16 cellular contexts compared by ENCODE assay signal in genomic region chr5:179227578-179228311, GRCh38.
DNase-seq lines count a peak whose midpoint lies in the region; ATAC-seq and TF ChIP-seq lines count a peak whose summit lies in the region.
"Had no signal": no experiment of that assay in that cellular context is flagged by ENCODE, and none has a peak within 500 bp of the region (broad histone marks: within the 10 kb centered on the region; RNA-seq: fewer than 3 reads in every experiment).

No MANE protein-coding gene starts in this region.

- H3K27ac ChIP-seq in naive thymus-derived CD4-positive, alpha-beta T cell (ENCODE audit: low read depth, low read length): no peak overlapping the region
- H3K27ac ChIP-seq in suprapubic skin (no peak overlapping the region), stomach (no peak overlapping the region)
- H3K27ac ChIP-seq: dorsolateral prefrontal cortex, esophagus muscularis mucosa, SJCRH30 had no signal

- peaks cover 5% of the 10 kb centered on the region for H3K27me3 Mint-ChIP-seq in WTC11 (ENCODE audit: low read depth)
- H3K27me3 Mint-ChIP-seq in naive thymus-derived CD4-positive, alpha-beta T cell: peaks cover 0 to 13% (median 0%) of the 10 kb centered on the region in 5 donors
- H3K27me3 Mint-ChIP-seq: activated CD4-positive, alpha-beta T cell treated with anti-CD3 and anti-CD28 coated beads for 36 hours; activated naive CD8-positive, alpha-beta T cell had no signal

- H3K27me3 ChIP-seq in naive thymus-derived CD4-positive, alpha-beta T cell (ENCODE audit: control insufficient read depth in 2 of 2, insufficient read depth in 2 of 2, low read length in 2 of 2): no peaks in the 10 kb centered on the region
- H3K27me3 ChIP-seq in suprapubic skin (no peaks in the 10 kb centered on the region), stomach (no peaks in the 10 kb centered on the region)
- H3K27me3 ChIP-seq: dorsolateral prefrontal cortex, esophagus muscularis mucosa, SJCRH30 had no signal

- H3K36me3 ChIP-seq in naive thymus-derived CD4-positive, alpha-beta T cell (ENCODE audit: control insufficient read depth in 2 of 3, insufficient read depth in 3 of 3, low read length in 3 of 3): no peaks in the 10 kb centered on the region
- no peaks in the 10 kb centered on the region for H3K36me3 ChIP-seq in suprapubic skin
- H3K36me3 ChIP-seq in stomach: no peaks in the 10 kb centered on the region
- H3K36me3 ChIP-seq: esophagus muscularis mucosa, SJCRH30 had no signal

- no peaks in the 10 kb centered on the region for H3K4me1 ChIP-seq in naive thymus-derived CD4-positive, alpha-beta T cell (ENCODE audit: control insufficient read depth in 2 of 2, insufficient read depth in 2 of 2, low read length in 2 of 2)
- H3K4me1 ChIP-seq in suprapubic skin (no peaks in the 10 kb centered on the region), stomach (no peaks in the 10 kb centered on the region)
- H3K4me1 ChIP-seq: SJCRH30 had no signal

- no peak for TF ChIP-seq EP300 in suprapubic skin (IDR thresholded peaks at IDR 0.05)
- no peak for TF ChIP-seq EP300 in stomach (IDR thresholded peaks at IDR 0.05)

- H3K27ac Mint-ChIP-seq in WTC11: peak overlapping the region; percentile 32; the same call in 1 of the 2 replicates
- no peak overlapping the region for H3K27ac Mint-ChIP-seq in naive thymus-derived CD4-positive, alpha-beta T cell
- H3K27ac Mint-ChIP-seq: activated CD4-positive, alpha-beta T cell treated with anti-CD3 and anti-CD28 coated beads for 36 hours; activated naive CD8-positive, alpha-beta T cell had no signal

- 71% methylated on average over 17 of the region's 17 CpGs for WGBS in suprapubic skin
- 66 to 75% (median 67%) methylated on average over 17 of the region's 17 CpGs for WGBS in stomach, 5 donors

- TF ChIP-seq CTCF in WTC11 (IDR thresholded peaks at IDR 0.05): no peak
- no peak for TF ChIP-seq CTCF in suprapubic skin (IDR thresholded peaks at IDR 0.05)
- no peak for TF ChIP-seq CTCF in stomach (IDR thresholded peaks at IDR 0.05)

- intact Hi-C loops in left cardiac atrium (cut with DNase I): no loop called here
- intact Hi-C loops in naive thymus-derived CD4-positive, alpha-beta T cell (cut with micrococcal nuclease): no loop called here
- intact Hi-C loops in stomach (cut with DNase I; ENCODE audit: low total_unique reads): no loop called here

- peaks cover 26% of the 10 kb centered on the region for H3K36me3 Mint-ChIP-seq in WTC11
- H3K36me3 Mint-ChIP-seq in naive thymus-derived CD4-positive, alpha-beta T cell: peaks cover 0 to 15% (median 4%) of the 10 kb centered on the region in 5 donors
- H3K36me3 Mint-ChIP-seq: activated naive CD8-positive, alpha-beta T cell had no signal

- H3K4me3 Mint-ChIP-seq in WTC11: no peak overlapping the region
- no peak overlapping the region for H3K4me3 Mint-ChIP-seq in naive thymus-derived CD4-positive, alpha-beta T cell
- H3K4me3 Mint-ChIP-seq: activated CD4-positive, alpha-beta T cell treated with anti-CD3 and anti-CD28 coated beads for 36 hours; activated naive CD8-positive, alpha-beta T cell had no signal

- DNase-seq in WTC11 (ENCODE audit: low spot score) (peak; percentile 30), left cardiac atrium (peak; percentile 20), suprapubic skin (ENCODE audit: low spot score in 2 of 2) (peak; percentile 54 to 61), stomach (no peak), NCI-H187 treated with DMSO at 0.1 percent for 48 hours (lab: John Stamatoyannopoulos, UW) (no peak)
- DNase-seq in naive thymus-derived CD4-positive, alpha-beta T cell: no peak
- DNase-seq in stimulated activated naive CD4-positive, alpha-beta T cell treated with Interleukin-2 at 50 U/mL for 16 hours (lab: John Stamatoyannopoulos, UW): no peak
- DNase-seq: activated CD4-positive, alpha-beta T cell treated with anti-CD3 and anti-CD28 coated beads for 36 hours; NCI-H146; NCI-H446 treated with DMSO at 0.1 percent for 48 hours; SJCRH30; stimulated activated CD4-positive, alpha-beta T cell treated with anti-CD3 and anti-CD28 coated beads, Interleukin-1b, Interleukin-23, amount 100 ng/mL, for 48 hours had no signal

- H3K4me1 Mint-ChIP-seq in WTC11: peaks cover 30% of the 10 kb centered on the region
- H3K4me1 Mint-ChIP-seq in naive thymus-derived CD4-positive, alpha-beta T cell: no peaks in the 10 kb centered on the region
- H3K4me1 Mint-ChIP-seq: activated CD4-positive, alpha-beta T cell treated with anti-CD3 and anti-CD28 coated beads for 36 hours had no signal

- CTCF ChIA-PET in WTC11 (lab: Charles Lee): interaction anchor here (0.9 to 1.6 kb wide), 5 partner anchors 33 to 115 kb away, joined by 3 to 5 read pairs (median 4); no protein-coding TSS in a partner anchor
- CTCF ChIA-PET in naive thymus-derived CD4-positive, alpha-beta T cell (lab: Charles Lee): no interaction called here

- POLR2A ChIA-PET in WTC11 (lab: Charles Lee): interaction anchor here (0.6 kb wide), 1 partner anchor 250 kb away, joined by 4 read pairs; no protein-coding TSS in a partner anchor
- POLR2A ChIA-PET in naive thymus-derived CD4-positive, alpha-beta T cell (lab: Charles Lee): no interaction called here

- ATAC-seq in WTC11: peak; percentile 57
- peak; percentile 33 to 35 for ATAC-seq in left cardiac atrium
- peak; percentile 33 for ATAC-seq in naive thymus-derived CD4-positive, alpha-beta T cell
- ATAC-seq in HG03196 (IDR thresholded peaks at IDR 0.05; ENCODE audit: unreplicated experiment): no peak
- ATAC-seq: activated CD4-positive, alpha-beta T cell treated with anti-CD3 and anti-CD28 coated beads for 36 hours had no signal

- no peak for TF ChIP-seq POLR2A in suprapubic skin (IDR thresholded peaks at IDR 0.05)
- no peak for TF ChIP-seq POLR2A in stomach (IDR thresholded peaks at IDR 0.05)

- H3K9me3 ChIP-seq in naive thymus-derived CD4-positive, alpha-beta T cell (ENCODE audit: control insufficient read depth in 2 of 3, low read length in 3 of 3): peaks cover 0 to 10% (median 0%) of the 10 kb centered on the region in 3 experiments
- H3K9me3 ChIP-seq in suprapubic skin (no peaks in the 10 kb centered on the region), stomach (peaks cover 0 to 19% (median 7%) of the 10 kb centered on the region in 4 donors)
- H3K9me3 ChIP-seq: esophagus muscularis mucosa, SJCRH30 had no signal

- no peak overlapping the region for H3K4me3 ChIP-seq in naive thymus-derived CD4-positive, alpha-beta T cell (ENCODE audit: low read length)
- H3K4me3 ChIP-seq in suprapubic skin: no peak overlapping the region
- no peak overlapping the region for H3K4me3 ChIP-seq in stomach
- H3K4me3 ChIP-seq: dorsolateral prefrontal cortex, esophagus muscularis mucosa, SJCRH30 had no signal

- peaks cover 25% of the 10 kb centered on the region for H3K9me3 Mint-ChIP-seq in WTC11
- H3K9me3 Mint-ChIP-seq in naive thymus-derived CD4-positive, alpha-beta T cell: peaks cover 0 to 23% (median 14%) of the 10 kb centered on the region in 11 donors

TF ChIP-seq in WTC11, 78 proteins besides CTCF, POLR2A, EP300 and RAD21 (continues in another document):
- TF ChIP-seq ZNF281 (CRISPR knock-in tag; IDR thresholded peaks at IDR 0.05) (peak; percentile 89), HMGXB4 (CRISPR knock-in tag; IDR thresholded peaks at IDR 0.05) (no peak), FOXP1 (CRISPR knock-in tag; IDR thresholded peaks at IDR 0.05; ENCODE audit: borderline replicate concordance) (peak; percentile 67; the same call in 1 of the 2 replicates), CREM (CRISPR knock-in tag; IDR thresholded peaks at IDR 0.05) (no peak), FOXP4 (CRISPR knock-in tag; IDR thresholded peaks at IDR 0.05) (no peak)

Comparison
In these comparisons a context has a peak if more than half of its experiments do, and no peak if none do; other contexts are left out.
1. DNase-seq: peak in WTC11 (single experiment), left cardiac atrium (single experiment) and suprapubic skin (2 of 2); none in naive thymus-derived CD4-positive, alpha-beta T cell (0 of 9), stomach (single experiment), stimulated activated naive CD4-positive, alpha-beta T cell treated with Interleukin-2 at 50 U/mL for 16 hours (single experiment) and NCI-H187 treated with DMSO at 0.1 percent for 48 hours (single experiment).